ENCODE assay signal across 2 cellular contexts in genomic region chr2:113007250-113007649, GRCh38.
A peak's percentile ranks its signal among the peaks of the same experiment; 100 is the strongest.
TF ChIP-seq lines count a peak whose summit lies in the region.

No MANE protein-coding gene starts in this region.

TF ChIP-seq in HepG2, 621 proteins besides CTCF, POLR2A, EP300 and RAD21:
- TF ChIP-seq ZNF672 (CRISPR knock-in tag; IDR thresholded peaks at IDR 0.05) = no peak
- no peak for TF ChIP-seq RBFOX2 (IDR thresholded peaks at IDR 0.05; ENCODE audit: low read depth, low read length)
- peak; percentile 15 to 52; a peak in 2 of 4 replicates for TF ChIP-seq MAFK (conservative IDR thresholded peaks at IDR 0.05 in 1 of 2, IDR thresholded peaks at IDR 0.05 in 1 of 2; ENCODE audit: low read length in 2 of 2)
- no peak for TF ChIP-seq ZC3H13 (CRISPR knock-in tag; IDR thresholded peaks at IDR 0.05)
- no peak for TF ChIP-seq ZNF496 (CRISPR knock-in tag; IDR thresholded peaks at IDR 0.05; ENCODE audit: insufficient replicate concordance)
- TF ChIP-seq EHMT2 (IDR thresholded peaks at IDR 0.05; ENCODE audit: borderline replicate concordance, low read depth, low read length) = no peak
- TF ChIP-seq ZMAT3 (CRISPR knock-in tag; conservative IDR thresholded peaks at IDR 0.05) = no peak
- TF ChIP-seq MAFF (IDR thresholded peaks at IDR 0.05; ENCODE audit: low read depth, low read length) = peak; percentile 43; the same call in 1 of the 2 replicates
- TF ChIP-seq ZNF674 (CRISPR knock-in tag; IDR thresholded peaks at IDR 0.05; ENCODE audit: low read depth) = no peak
- no peak for TF ChIP-seq RFX1 (IDR thresholded peaks at IDR 0.05)

TF ChIP-seq in K562, 482 proteins besides CTCF, POLR2A, EP300 and RAD21 (continues in another document):
- TF ChIP-seq BDP1 (IDR thresholded peaks at IDR 0.05; ENCODE audit: insufficient read depth, insufficient read length) = no peak
- no peak for TF ChIP-seq BRF1 (IDR thresholded peaks at IDR 0.05; ENCODE audit: borderline replicate concordance, extremely low read depth, insufficient read length)
- no peak for TF ChIP-seq ZNF75A (CRISPR knock-in tag; IDR thresholded peaks at IDR 0.05)
- TF ChIP-seq, protein P1, sequence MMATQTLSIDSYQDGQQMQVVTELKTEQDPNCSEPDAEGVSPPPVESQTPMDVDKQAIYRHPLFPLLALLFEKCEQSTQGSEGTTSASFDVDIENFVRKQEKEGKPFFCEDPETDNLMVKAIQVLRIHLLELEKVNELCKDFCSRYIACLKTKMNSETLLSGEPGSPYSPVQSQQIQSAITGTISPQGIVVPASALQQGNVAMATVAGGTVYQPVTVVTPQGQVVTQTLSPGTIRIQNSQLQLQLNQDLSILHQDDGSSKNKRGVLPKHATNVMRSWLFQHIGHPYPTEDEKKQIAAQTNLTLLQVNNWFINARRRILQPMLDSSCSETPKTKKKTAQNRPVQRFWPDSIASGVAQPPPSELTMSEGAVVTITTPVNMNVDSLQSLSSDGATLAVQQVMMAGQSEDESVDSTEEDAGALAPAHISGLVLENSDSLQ (IDR thresholded peaks at IDR 0.05) = peak; percentile 18; the same call in 1 of the 2 replicates
- no peak for TF ChIP-seq ZNF431 (CRISPR knock-in tag; IDR thresholded peaks at IDR 0.05)
- TF ChIP-seq C11orf30 (IDR thresholded peaks at IDR 0.05; ENCODE audit: low read depth) = peak; percentile 43; the same call in 1 of the 2 replicates
- TF ChIP-seq, protein P2, sequence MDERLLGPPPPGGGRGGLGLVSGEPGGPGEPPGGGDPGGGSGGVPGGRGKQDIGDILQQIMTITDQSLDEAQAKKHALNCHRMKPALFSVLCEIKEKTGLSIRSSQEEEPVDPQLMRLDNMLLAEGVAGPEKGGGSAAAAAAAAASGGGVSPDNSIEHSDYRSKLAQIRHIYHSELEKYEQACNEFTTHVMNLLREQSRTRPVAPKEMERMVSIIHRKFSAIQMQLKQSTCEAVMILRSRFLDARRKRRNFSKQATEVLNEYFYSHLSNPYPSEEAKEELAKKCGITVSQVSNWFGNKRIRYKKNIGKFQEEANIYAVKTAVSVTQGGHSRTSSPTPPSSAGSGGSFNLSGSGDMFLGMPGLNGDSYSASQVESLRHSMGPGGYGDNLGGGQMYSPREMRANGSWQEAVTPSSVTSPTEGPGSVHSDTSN (CRISPR knock-in tag; IDR thresholded peaks at IDR 0.05; ENCODE audit: low read depth) = no peak
- TF ChIP-seq, protein P2 (tag; conservative IDR thresholded peaks at IDR 0.05; ENCODE audit: low read depth) = 0 out of 2 replicates have a peak, but pooled peaks have one; percentile 22
- TF ChIP-seq ERF (CRISPR knock-in tag; IDR thresholded peaks at IDR 0.05) = no peak
- TF ChIP-seq, protein P3, sequence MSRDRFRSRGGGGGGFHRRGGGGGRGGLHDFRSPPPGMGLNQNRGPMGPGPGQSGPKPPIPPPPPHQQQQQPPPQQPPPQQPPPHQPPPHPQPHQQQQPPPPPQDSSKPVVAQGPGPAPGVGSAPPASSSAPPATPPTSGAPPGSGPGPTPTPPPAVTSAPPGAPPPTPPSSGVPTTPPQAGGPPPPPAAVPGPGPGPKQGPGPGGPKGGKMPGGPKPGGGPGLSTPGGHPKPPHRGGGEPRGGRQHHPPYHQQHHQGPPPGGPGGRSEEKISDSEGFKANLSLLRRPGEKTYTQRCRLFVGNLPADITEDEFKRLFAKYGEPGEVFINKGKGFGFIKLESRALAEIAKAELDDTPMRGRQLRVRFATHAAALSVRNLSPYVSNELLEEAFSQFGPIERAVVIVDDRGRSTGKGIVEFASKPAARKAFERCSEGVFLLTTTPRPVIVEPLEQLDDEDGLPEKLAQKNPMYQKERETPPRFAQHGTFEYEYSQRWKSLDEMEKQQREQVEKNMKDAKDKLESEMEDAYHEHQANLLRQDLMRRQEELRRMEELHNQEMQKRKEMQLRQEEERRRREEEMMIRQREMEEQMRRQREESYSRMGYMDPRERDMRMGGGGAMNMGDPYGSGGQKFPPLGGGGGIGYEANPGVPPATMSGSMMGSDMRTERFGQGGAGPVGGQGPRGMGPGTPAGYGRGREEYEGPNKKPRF (IDR thresholded peaks at IDR 0.05; ENCODE audit: low read depth, low read length) = no peak
- no peak for TF ChIP-seq HDAC8 (tag; IDR thresholded peaks at IDR 0.05)
- no peak for TF ChIP-seq ZBTB33 (CRISPR knock-in tag; IDR thresholded peaks at IDR 0.05)
- TF ChIP-seq, protein P4, sequence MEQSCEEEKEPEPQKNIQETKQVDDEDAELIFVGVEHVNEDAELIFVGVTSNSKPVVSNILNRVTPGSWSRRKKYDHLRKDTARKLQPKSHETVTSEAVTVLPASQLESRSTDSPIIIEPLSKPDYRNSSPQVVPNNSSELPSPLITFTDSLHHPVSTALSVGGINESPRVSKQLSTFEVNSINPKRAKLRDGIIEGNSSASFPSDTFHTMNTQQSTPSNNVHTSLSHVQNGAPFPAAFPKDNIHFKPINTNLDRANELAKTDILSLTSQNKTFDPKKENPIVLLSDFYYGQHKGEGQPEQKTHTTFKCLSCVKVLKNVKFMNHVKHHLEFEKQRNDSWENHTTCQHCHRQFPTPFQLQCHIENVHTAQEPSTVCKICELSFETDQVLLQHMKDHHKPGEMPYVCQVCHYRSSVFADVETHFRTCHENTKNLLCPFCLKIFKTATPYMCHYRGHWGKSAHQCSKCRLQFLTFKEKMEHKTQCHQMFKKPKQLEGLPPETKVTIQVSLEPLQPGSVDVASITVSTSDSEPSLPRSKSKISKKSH (CRISPR knock-in tag; IDR thresholded peaks at IDR 0.05) = no peak
- no peak for TF ChIP-seq YBX1 (IDR thresholded peaks at IDR 0.05)
- no peak for TF ChIP-seq SLC30A9 (CRISPR knock-in tag; IDR thresholded peaks at IDR 0.05)
- no peak for TF ChIP-seq MED1 (CRISPR knock-in tag; IDR thresholded peaks at IDR 0.05; ENCODE audit: borderline replicate concordance)
- no peak for TF ChIP-seq ARHGAP35 (IDR thresholded peaks at IDR 0.05; ENCODE audit: partially characterized antibody)
- TF ChIP-seq CSDE1 (IDR thresholded peaks at IDR 0.05) = no peak
- no peak for TF ChIP-seq ZNF324 (CRISPR knock-in tag; IDR thresholded peaks at IDR 0.05)
- TF ChIP-seq ZNF212 (CRISPR knock-in tag; IDR thresholded peaks at IDR 0.05) = no peak
- TF ChIP-seq MEIS2 (IDR thresholded peaks at IDR 0.05; ENCODE audit: partially characterized antibody) = peak; percentile 34
- TF ChIP-seq GATAD2A (IDR thresholded peaks at IDR 0.05) = no peak
- TF ChIP-seq ELF1 (tag; IDR thresholded peaks at IDR 0.05) = no peak
- no peak for TF ChIP-seq MECOM (CRISPR knock-in tag; IDR thresholded peaks at IDR 0.05)
- no peak for TF ChIP-seq RHOXF2B (CRISPR knock-in tag; conservative IDR thresholded peaks at IDR 0.05)
- TF ChIP-seq KLF13 (tag; IDR thresholded peaks at IDR 0.05; ENCODE audit: borderline replicate concordance, low read depth) = no peak
- TF ChIP-seq HDAC1 (IDR thresholded peaks at IDR 0.05) = no peak
- 0 out of 2 replicates have a peak, but pooled peaks have one; percentile 2 for TF ChIP-seq MAFF (IDR thresholded peaks at IDR 0.05; ENCODE audit: low read length)
- no peak for TF ChIP-seq ZNF140 (CRISPR knock-in tag; IDR thresholded peaks at IDR 0.05)
- no peak for TF ChIP-seq ZBTB34 (CRISPR knock-in tag; IDR thresholded peaks at IDR 0.05)
- no peak for TF ChIP-seq ARID1B (IDR thresholded peaks at IDR 0.05)
- no peak for TF ChIP-seq SRF (CRISPR knock-in tag; IDR thresholded peaks at IDR 0.05)
- TF ChIP-seq, protein P5, sequence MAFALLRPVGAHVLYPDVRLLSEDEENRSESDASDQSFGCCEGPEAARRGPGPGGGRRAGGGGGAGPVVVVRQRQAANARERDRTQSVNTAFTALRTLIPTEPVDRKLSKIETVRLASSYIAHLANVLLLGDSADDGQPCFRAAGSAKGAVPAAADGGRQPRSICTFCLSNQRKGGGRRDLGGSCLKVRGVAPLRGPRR (CRISPR knock-in tag; IDR thresholded peaks at IDR 0.05) = no peak
- no peak for TF ChIP-seq CHAMP1 (IDR thresholded peaks at IDR 0.05)
- TF ChIP-seq ZNF274 (IDR thresholded peaks at IDR 0.05; ENCODE audit: borderline replicate concordance, low read depth, low read length) = no peak
- no peak for TF ChIP-seq PCBP2 (IDR thresholded peaks at IDR 0.05; ENCODE audit: low read depth, low read length, poor library complexity, severe bottlenecking)
- peak; percentile 69 for TF ChIP-seq ZNF316 (IDR thresholded peaks at IDR 0.05)
- TF ChIP-seq ZNF778 (CRISPR knock-in tag; IDR thresholded peaks at IDR 0.05) = no peak
- TF ChIP-seq HDAC2 (IDR thresholded peaks at IDR 0.05) = no peak
- no peak for TF ChIP-seq RBBP5 (IDR thresholded peaks at IDR 0.05; ENCODE audit: borderline replicate concordance, insufficient read depth, low read length, poor library complexity, severe bottlenecking)
- no peak for TF ChIP-seq ZNF239 (CRISPR knock-in tag; IDR thresholded peaks at IDR 0.05)
- no peak for TF ChIP-seq LARP7 (IDR thresholded peaks at IDR 0.05)
- TF ChIP-seq DNMT1 (IDR thresholded peaks at IDR 0.05) = no peak
- TF ChIP-seq ZNF584 (CRISPR knock-in tag; IDR thresholded peaks at IDR 0.05; ENCODE audit: low read depth) = no peak
- TF ChIP-seq ESRRB (CRISPR knock-in tag; IDR thresholded peaks at IDR 0.05; ENCODE audit: borderline replicate concordance) = no peak
- no peak for TF ChIP-seq SP2 (IDR thresholded peaks at IDR 0.05; ENCODE audit: extremely low read depth, low read depth, low read length, poor library complexity, severe bottlenecking)
